23 cellular contexts compared by ENCODE assay signal in genomic region chr3:15693340-15693739, GRCh38.
DNase-seq lines count a peak whose midpoint lies in the region; ATAC-seq and TF ChIP-seq lines count a peak whose summit lies in the region.
"Had no signal": no experiment of that assay in that cellular context is flagged by ENCODE, and none has a peak within 500 bp of the region (broad histone marks: within the 10 kb centered on the region; RNA-seq: fewer than 3 reads in every experiment).

No MANE protein-coding gene starts in this region.

- ATAC-seq in SK-N-SH treated with all-trans-retinoic acid at 6 μM for 48 hours = peak; percentile 56
- ATAC-seq in foreskin keratinocyte = no peak
- no peak for ATAC-seq in left lobe of liver
- ATAC-seq: psoas muscle had no signal

- no peak overlapping the region for H3K4me3 ChIP-seq in A673 (ENCODE audit: low read depth, low read length, poor library complexity, severe bottlenecking)
- H3K4me3 ChIP-seq: coronary artery, PC-9, psoas muscle had no signal

- no peaks in the 10 kb centered on the region for H3K4me1 ChIP-seq in A673 (ENCODE audit: insufficient read depth, low read length, poor library complexity, severe bottlenecking)
- H3K4me1 ChIP-seq in foreskin keratinocyte = no peaks in the 10 kb centered on the region

- H3K27me3 ChIP-seq in A673 (replicated peaks; ENCODE audit: insufficient read depth, low read depth, low read length, poor library complexity) (no peaks in the 10 kb centered on the region), foreskin keratinocyte (no peaks in the 10 kb centered on the region)

- CTCF ChIA-PET in A673 (lab: Charles Lee) = no interaction called here

- POLR2A ChIA-PET in A673 (lab: Charles Lee; ENCODE audit: low non-redundant PET) = no interaction called here

- H3K27ac ChIP-seq in A673 (ENCODE audit: low read depth, low read length, poor library complexity, severe bottlenecking) (no peak overlapping the region), foreskin keratinocyte (no peak overlapping the region)
- H3K27ac ChIP-seq: coronary artery, PC-9, psoas muscle had no signal

- peak; percentile 24 for DNase-seq in A673 (ENCODE audit: low spot score)
- DNase-seq in GM13976 (ENCODE audit: low spot score) = peak; percentile 8
- DNase-seq in foreskin keratinocyte = no peak
- no peak for DNase-seq in medulla oblongata (ENCODE audit: extremely low spot score)
- no peak for DNase-seq in left lobe of liver (ENCODE audit: low spot score)
- no peak for DNase-seq in stimulated activated CD4-positive, alpha-beta T cell treated with anti-CD3 and anti-CD28 coated beads, Interleukin-4, amount 100 ng/mL, for 4 hours
- DNase-seq in activated gamma-delta T cell (lab: John Stamatoyannopoulos, UW) = no peak
- DNase-seq: activated CD4-positive, alpha-beta T cell treated with anti-CD3 and anti-CD28 coated beads, Interleukin-2, amount 10 ng/mL, durations not matched to agents 7 days and 5 days; activated naive CD4-positive, alpha-beta T cell treated with Interleukin-2 at 50 U/mL for 16 hours; aorta; COR-L47; erythroblast; GDM1; H7; naive B cell; NCI-H1048; NCI-H2107; NCI-H69; PC-9; psoas muscle; trophoblast cell had no signal

- BruUV-seq in A673 (replicated peaks; lab: Mats Ljungman, UMichigan) = no TSS peak

- H3K36me3 ChIP-seq in A673 (ENCODE audit: insufficient read depth, low read length, poor library complexity, severe bottlenecking) = peaks cover 9% of the 10 kb centered on the region

- no peak for TF ChIP-seq CTCF in A673 (conservative IDR thresholded peaks at IDR 0.05; ENCODE audit: low read depth, low read length)
- TF ChIP-seq CTCF in GM13976 (IDR thresholded peaks at IDR 0.05; ENCODE audit: borderline replicate concordance, control extremely low read depth, extremely low read depth, insufficient read depth, missing control alignments) = no peak
- TF ChIP-seq CTCF in foreskin keratinocyte (conservative IDR thresholded peaks at IDR 0.05) = peak; percentile 49

- no peaks in the 10 kb centered on the region for H3K9me3 ChIP-seq in A673 (ENCODE audit: low read depth, low read length, poor library complexity, severe bottlenecking)
- H3K9me3 ChIP-seq: psoas muscle had no signal

- intact Hi-C loops in A673 (cut with micrococcal nuclease; ENCODE audit: unreplicated experiment) = no loop called here

- in situ Hi-C loops in GM13976 (cut with MboI; ENCODE audit: low sequenced_read_pairs, unreplicated experiment) = no loop called here

TF ChIP-seq in SK-N-SH treated with all-trans-retinoic acid at 6 μM for 48 hours, 23 proteins besides CTCF, POLR2A, EP300 and RAD21:
- TF ChIP-seq ARNTL (CRISPR knock-in tag; IDR thresholded peaks at IDR 0.05; ENCODE audit: borderline replicate concordance, low read depth) (no peak), ZFP30 (CRISPR knock-in tag; IDR thresholded peaks at IDR 0.05) (no peak), PPARA (CRISPR knock-in tag; IDR thresholded peaks at IDR 0.05; ENCODE audit: borderline replicate concordance) (no peak), CREB5 (CRISPR knock-in tag; IDR thresholded peaks at IDR 0.05; ENCODE audit: low read depth) (no peak), ISL1 (CRISPR knock-in tag; IDR thresholded peaks at IDR 0.05) (no peak), ZNF70 (CRISPR knock-in tag; IDR thresholded peaks at IDR 0.05) (no peak), ZNF8 (CRISPR knock-in tag; IDR thresholded peaks at IDR 0.05) (no peak), ZNF565 (CRISPR knock-in tag; conservative IDR thresholded peaks at IDR 0.05; ENCODE audit: low read depth) (no peak), ZFP3 (CRISPR knock-in tag; IDR thresholded peaks at IDR 0.05) (no peak), RARB (CRISPR knock-in tag; IDR thresholded peaks at IDR 0.05) (no peak), CSRNP3 (CRISPR knock-in tag; IDR thresholded peaks at IDR 0.05) (no peak), BACH2 (CRISPR knock-in tag; IDR thresholded peaks at IDR 0.05; ENCODE audit: borderline replicate concordance) (no peak), ZC3H10 (CRISPR knock-in tag; IDR thresholded peaks at IDR 0.05) (no peak)
- TF ChIP-seq, protein P1, sequence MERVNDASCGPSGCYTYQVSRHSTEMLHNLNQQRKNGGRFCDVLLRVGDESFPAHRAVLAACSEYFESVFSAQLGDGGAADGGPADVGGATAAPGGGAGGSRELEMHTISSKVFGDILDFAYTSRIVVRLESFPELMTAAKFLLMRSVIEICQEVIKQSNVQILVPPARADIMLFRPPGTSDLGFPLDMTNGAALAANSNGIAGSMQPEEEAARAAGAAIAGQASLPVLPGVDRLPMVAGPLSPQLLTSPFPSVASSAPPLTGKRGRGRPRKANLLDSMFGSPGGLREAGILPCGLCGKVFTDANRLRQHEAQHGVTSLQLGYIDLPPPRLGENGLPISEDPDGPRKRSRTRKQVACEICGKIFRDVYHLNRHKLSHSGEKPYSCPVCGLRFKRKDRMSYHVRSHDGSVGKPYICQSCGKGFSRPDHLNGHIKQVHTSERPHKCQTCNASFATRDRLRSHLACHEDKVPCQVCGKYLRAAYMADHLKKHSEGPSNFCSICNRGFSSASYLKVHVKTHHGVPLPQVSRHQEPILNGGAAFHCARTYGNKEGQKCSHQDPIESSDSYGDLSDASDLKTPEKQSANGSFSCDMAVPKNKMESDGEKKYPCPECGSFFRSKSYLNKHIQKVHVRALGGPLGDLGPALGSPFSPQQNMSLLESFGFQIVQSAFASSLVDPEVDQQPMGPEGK (CRISPR knock-in tag; IDR thresholded peaks at IDR 0.05; ENCODE audit: borderline replicate concordance) = no peak
- TF ChIP-seq, protein P2, sequence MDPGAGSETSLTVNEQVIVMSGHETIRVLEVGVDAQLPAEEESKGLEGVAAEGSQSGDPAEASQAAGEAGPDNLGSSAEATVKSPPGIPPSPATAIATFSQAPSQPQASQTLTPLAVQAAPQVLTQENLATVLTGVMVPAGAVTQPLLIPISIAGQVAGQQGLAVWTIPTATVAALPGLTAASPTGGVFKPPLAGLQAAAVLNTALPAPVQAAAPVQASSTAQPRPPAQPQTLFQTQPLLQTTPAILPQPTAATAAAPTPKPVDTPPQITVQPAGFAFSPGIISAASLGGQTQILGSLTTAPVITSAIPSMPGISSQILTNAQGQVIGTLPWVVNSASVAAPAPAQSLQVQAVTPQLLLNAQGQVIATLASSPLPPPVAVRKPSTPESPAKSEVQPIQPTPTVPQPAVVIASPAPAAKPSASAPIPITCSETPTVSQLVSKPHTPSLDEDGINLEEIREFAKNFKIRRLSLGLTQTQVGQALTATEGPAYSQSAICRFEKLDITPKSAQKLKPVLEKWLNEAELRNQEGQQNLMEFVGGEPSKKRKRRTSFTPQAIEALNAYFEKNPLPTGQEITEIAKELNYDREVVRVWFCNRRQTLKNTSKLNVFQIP (CRISPR knock-in tag; IDR thresholded peaks at IDR 0.05; ENCODE audit: borderline replicate concordance, low read depth) = no peak
TF ChIP-seq in SK-N-SH treated with all-trans-retinoic acid at 6 μM for 48 hours: peak in this region for 0.

Comparison
In these comparisons a context has a peak if more than half of its experiments do, and no peak if none do; other contexts are left out.
1. DNase-seq: peak in A673 (single experiment) and GM13976 (single experiment); none in foreskin keratinocyte (0 of 2), medulla oblongata (single experiment), left lobe of liver (single experiment), stimulated activated CD4-positive, alpha-beta T cell treated with anti-CD3 and anti-CD28 coated beads, Interleukin-4, amount 100 ng/mL, for 4 hours (0 of 2) and activated gamma-delta T cell (single experiment).